ENCODE assay signal across 20 cellular contexts in genomic region chr3:114157321-114157720, GRCh38. TPM values are rescaled to one million over a fixed set of nuclear protein-coding genes. Genes with fewer than 3 reads are reported as not detected.
DNase-seq lines count a peak whose midpoint lies in the region; ATAC-seq, FAIRE-seq and TF ChIP-seq lines count a peak whose summit lies in the region.
"Had no signal": no experiment of that assay in that cellular context is flagged by ENCODE, and none has a peak within 500 bp of the region (broad histone marks: within the 10 kb centered on the region; RNA-seq: fewer than 3 reads in every experiment).

No MANE protein-coding gene starts in this region.

- H3K4ac ChIP-seq in H1 (replicated peaks; ENCODE audit: insufficient read length, low read depth, low read length) = no peak overlapping the region

- H3K9me3 Mint-ChIP-seq in CD4-positive, CD25-positive, alpha-beta regulatory T cell = no peaks in the 10 kb centered on the region
- H3K9me3 Mint-ChIP-seq in stimulated activated memory B cell treated with anti-CD40 and anti-IgM and Interleukin-4, amounts not matched to agents 10 μg/mL and 1 μg/mL and 100 μg/mL, for 72 hours = no peaks in the 10 kb centered on the region
- H3K9me3 Mint-ChIP-seq: CD4-positive, alpha-beta T cell had no signal

- no peaks in the 10 kb centered on the region for H3K79me1 ChIP-seq in H1 (ENCODE audit: low read depth, low read length)

- WGBS in H1 (ENCODE audit: extremely low coverage in 1 of 2, insufficient coverage in 1 of 2, insufficient read length in 1 of 2, insufficient replicate concordance in 2 of 2, low coverage in 1 of 2, low lambda C conversion rate in 2 of 2, missing lambda C conversion rate in 1 of 2), 2 experiments = 100% methylated on average over 1 of the region's 1 CpG; no CpG with 5 or more reads in 1 of the 2 experiments

- no peak overlapping the region for H4K8ac ChIP-seq in H1 (ENCODE audit: extremely low read depth, insufficient read depth, low read length)

- H3K4me2 ChIP-seq in H1 (ENCODE audit: insufficient read depth in 1 of 2, low read depth in 2 of 2, low read length in 2 of 2) = no peak overlapping the region

- H2BK15ac ChIP-seq in H1 (ENCODE audit: low read length) = peak overlapping the region; percentile 73; the same call in 1 of the 2 replicates

- no peaks in the 10 kb centered on the region for H3K36me3 ChIP-seq in CD4-positive, CD25-positive, alpha-beta regulatory T cell (ENCODE audit: control insufficient read depth, insufficient read depth, low read length)
- H3K36me3 ChIP-seq in H1 (ENCODE audit: control insufficient read depth in 2 of 4, insufficient read depth in 4 of 4, low read length in 3 of 4) = no peaks in the 10 kb centered on the region
- H3K36me3 ChIP-seq: BE2C had no signal

- H4K20me1 ChIP-seq in H1 (replicated peaks in 1 of 2; ENCODE audit: control insufficient read depth in 1 of 2, insufficient read depth in 2 of 2, low read length in 2 of 2) = no peaks in the 10 kb centered on the region

- POLR2A ChIA-PET in H1 (lab: Charles Lee; ENCODE audit: partially characterized antibody) = no interaction called here

- no peak overlapping the region for H3K9ac ChIP-seq in H1 (replicated peaks in 1 of 4; ENCODE audit: extremely low read depth in 1 of 4, low read depth in 3 of 4, low read length in 3 of 4)

- no peak overlapping the region for H2AFZ ChIP-seq in H1 (ENCODE audit: low read length)

- no peak overlapping the region for H3K27ac ChIP-seq in CD4-positive, CD25-positive, alpha-beta regulatory T cell (ENCODE audit: insufficient read depth, low read length, poor library complexity, severe bottlenecking)
- no peak overlapping the region for H3K27ac ChIP-seq in H1 (ENCODE audit: low read depth, low read length)

- no peak for TF ChIP-seq RAD21 in H1 (IDR thresholded peaks at IDR 0.05 in 1 of 2, conservative IDR thresholded peaks at IDR 0.05 in 1 of 2; ENCODE audit: low read depth in 2 of 2, low read length in 2 of 2)

- H2BK5ac ChIP-seq in H1 (ENCODE audit: low read depth, low read length) = no peak overlapping the region

- peaks cover 7% of the 10 kb centered on the region for H3K4me1 ChIP-seq in CD4-positive, CD25-positive, alpha-beta regulatory T cell (ENCODE audit: control insufficient read depth, insufficient read depth, low read length, poor library complexity, severe bottlenecking)
- peaks cover 11 to 27% (median 20%) of the 10 kb centered on the region in 4 experiments for H3K4me1 ChIP-seq in H1 (replicated peaks in 1 of 4; ENCODE audit: control insufficient read depth in 3 of 4, insufficient read depth in 4 of 4, low read length in 3 of 4)
- H3K4me1 ChIP-seq: BE2C had no signal

- H3K4me3 ChIP-seq in CD4-positive, CD25-positive, alpha-beta regulatory T cell (ENCODE audit: low read depth, low read length) = no peak overlapping the region
- no peak overlapping the region for H3K4me3 ChIP-seq in H1 (ENCODE audit: extremely low read depth in 1 of 4, insufficient read depth in 2 of 4, low read depth in 3 of 4, low read length in 4 of 4)

- no peak for ATAC-seq in CD4-positive, CD25-positive, alpha-beta regulatory T cell (ENCODE audit: low read depth in 2 of 2)
- no peak for ATAC-seq in stimulated activated memory B cell treated with anti-CD40 and anti-IgM and Interleukin-4, amounts not matched to agents 10 μg/mL and 1 μg/mL and 100 μg/mL, for 72 hours
- no peak for ATAC-seq in GM18519 (IDR thresholded peaks at IDR 0.05; ENCODE audit: low FRiP score, unreplicated experiment)

- H3K36me3 Mint-ChIP-seq in CD4-positive, CD25-positive, alpha-beta regulatory T cell = no peaks in the 10 kb centered on the region
- no peaks in the 10 kb centered on the region for H3K36me3 Mint-ChIP-seq in stimulated activated memory B cell treated with anti-CD40 and anti-IgM and Interleukin-4, amounts not matched to agents 10 μg/mL and 1 μg/mL and 100 μg/mL, for 72 hours

- no peak overlapping the region for H3K56ac ChIP-seq in H1 (replicated peaks; ENCODE audit: insufficient read length, low read depth, low read length)

- no peak overlapping the region for H2AK5ac ChIP-seq in H1 (ENCODE audit: low read depth, low read length)

- peak overlapping the region in 2 of 3 donors; percentile 18 to 61 for H3K27ac Mint-ChIP-seq in CD4-positive, CD25-positive, alpha-beta regulatory T cell
- H3K27ac Mint-ChIP-seq in stimulated activated memory B cell treated with anti-CD40 and anti-IgM and Interleukin-4, amounts not matched to agents 10 μg/mL and 1 μg/mL and 100 μg/mL, for 72 hours = peak overlapping the region; percentile 2
- H3K27ac Mint-ChIP-seq: CD4-positive, alpha-beta T cell; H9 had no signal

- no peak overlapping the region for H4K91ac ChIP-seq in H1 (replicated peaks; ENCODE audit: insufficient read length, low read length)

- peak overlapping the region; percentile 45; the same call in 1 of the 2 replicates for H2BK12ac ChIP-seq in H1 (ENCODE audit: low read depth, low read length)

- DNase-seq in CD4-positive, CD25-positive, alpha-beta regulatory T cell = no peak
- DNase-seq in COLO829 (ENCODE audit: low spot score) = peak; percentile 71
- DNase-seq in H1 (ENCODE audit: low read depth in 1 of 2, low spot score in 2 of 2) = no peak
- no peak for DNase-seq in stimulated activated CD4-positive, alpha-beta T cell treated with anti-CD3 and anti-CD28 coated beads, Interleukin-2, amount 100 ng/mL, for 24 hours
- DNase-seq: ACHN; BE2C; C1 segment of cervical spinal cord; CD4-positive, alpha-beta T cell; DMS153; DMS79; GDM1; GOT3; H9 had no signal

- peaks cover 3 to 11% (median 5%) of the 10 kb centered on the region in 4 donors for H3K4me1 Mint-ChIP-seq in CD4-positive, CD25-positive, alpha-beta regulatory T cell
- H3K4me1 Mint-ChIP-seq in stimulated activated memory B cell treated with anti-CD40 and anti-IgM and Interleukin-4, amounts not matched to agents 10 μg/mL and 1 μg/mL and 100 μg/mL, for 72 hours = no peaks in the 10 kb centered on the region

- H3K14ac ChIP-seq in H1 (ENCODE audit: insufficient read length) = no peak overlapping the region

- no peak for FAIRE-seq in H1 (lab: Jason Lieb, UNC)
- FAIRE-seq: A204.1, GM12892, GM18507 had no signal

- H2BK120ac ChIP-seq in H1 (replicated peaks; ENCODE audit: low read depth, low read length) = no peak overlapping the region

- H3K79me2 ChIP-seq in H1 (ENCODE audit: control insufficient read depth in 1 of 2, insufficient read depth in 2 of 2, low read length in 2 of 2) = no peaks in the 10 kb centered on the region

- no peak overlapping the region for H3K4me3 Mint-ChIP-seq in CD4-positive, CD25-positive, alpha-beta regulatory T cell
- H3K4me3 Mint-ChIP-seq in stimulated activated memory B cell treated with anti-CD40 and anti-IgM and Interleukin-4, amounts not matched to agents 10 μg/mL and 1 μg/mL and 100 μg/mL, for 72 hours = no peak overlapping the region
- H3K4me3 Mint-ChIP-seq: CD4-positive, alpha-beta T cell; H9 had no signal

- no peaks in the 10 kb centered on the region for H3K9me3 ChIP-seq in CD4-positive, CD25-positive, alpha-beta regulatory T cell (ENCODE audit: control insufficient read depth in 2 of 2, low read length in 2 of 2)
- H3K9me3 ChIP-seq in H1 (ENCODE audit: insufficient read depth in 2 of 2, low read depth in 1 of 2, low read length in 1 of 2) = no peaks in the 10 kb centered on the region
- H3K9me3 ChIP-seq: BE2C had no signal

- no peak overlapping the region for H4K5ac ChIP-seq in H1 (ENCODE audit: insufficient read length, low read depth, low read length)

- H3K27me3 Mint-ChIP-seq in CD4-positive, CD25-positive, alpha-beta regulatory T cell = peaks cover 6% of the 10 kb centered on the region
- peaks cover 8% of the 10 kb centered on the region for H3K27me3 Mint-ChIP-seq in stimulated activated memory B cell treated with anti-CD40 and anti-IgM and Interleukin-4, amounts not matched to agents 10 μg/mL and 1 μg/mL and 100 μg/mL, for 72 hours
- H3K27me3 Mint-ChIP-seq: CD4-positive, alpha-beta T cell had no signal

- no peaks in the 10 kb centered on the region for H3K27me3 ChIP-seq in CD4-positive, CD25-positive, alpha-beta regulatory T cell (ENCODE audit: control insufficient read depth, insufficient read depth, low read length)
- H3K27me3 ChIP-seq in H1 (replicated peaks in 1 of 4; ENCODE audit: control insufficient read depth in 3 of 4, extremely low read depth in 1 of 4, insufficient read depth in 3 of 4, low read length in 3 of 4) = no peaks in the 10 kb centered on the region

- no peak for TF ChIP-seq POLR2A in H1 (IDR thresholded peaks at IDR 0.05; ENCODE audit: control extremely low read depth in 1 of 2, low read depth in 2 of 2, low read length in 2 of 2)

- H3K23me2 ChIP-seq in H1 (ENCODE audit: low read depth, low read length) = no peaks in the 10 kb centered on the region; the same call in 1 of the 2 replicates

- H3K18ac ChIP-seq in H1 (ENCODE audit: extremely low read depth, low read length) = no peak overlapping the region; the same call in 1 of the 2 replicates

- TF ChIP-seq CTCF in H1 (IDR thresholded peaks at IDR 0.05; ENCODE audit: control extremely low read depth in 1 of 3, insufficient read depth in 1 of 3, low read depth in 1 of 3, low read length in 3 of 3) = no peak

- TF ChIP-seq EP300 in H1 (IDR thresholded peaks at IDR 0.05; ENCODE audit: borderline replicate concordance in 1 of 2, low read depth in 2 of 2, low read length in 2 of 2) = no peak

- H3K23ac ChIP-seq in H1 (ENCODE audit: insufficient read length) = no peak overlapping the region

- CTCF ChIA-PET in H1 (lab: Charles Lee; ENCODE audit: partially characterized antibody) = interaction anchor here (0.7 to 1.3 kb wide), 4 partner anchors 18 to 1070 kb away, joined by 3 to 4 read pairs (median 3); no protein-coding TSS in a partner anchor

- peak overlapping the region; percentile 11; the same call in 1 of the 2 replicates for H2BK20ac ChIP-seq in H1 (ENCODE audit: low read length)

TF ChIP-seq in H1, 55 proteins besides CTCF, POLR2A, EP300 and RAD21 (continues in another document):
- TF ChIP-seq HDAC6 (IDR thresholded peaks at IDR 0.05; ENCODE audit: low read depth, low read length) = no peak
- no peak for TF ChIP-seq CTBP2 (IDR thresholded peaks at IDR 0.05; ENCODE audit: borderline replicate concordance, insufficient read depth, insufficient read length, low read length)

RNA-seq across cellular contexts. Expression of gene DRD3, which starts 21.5 kb away (rescaled TPM):
- 0.25 TPM for total RNA-seq in CD4-positive, CD25-positive, alpha-beta regulatory T cell
- polyA plus RNA-seq in CD4-positive, CD25-positive, alpha-beta regulatory T cell = under 1 TPM in 3 of 4 donors, not detected in 1; 0.15 to 0.49 (median 0.35) TPM
- 0.32 and 0.34 TPM in 2 replicates for total RNA-seq in H1 (2021; fragmentation: NEBNext Ultra II Directional; extraction: Animal tissue kit (Norgen Biotek cat#: 25700))
- polyA plus RNA-seq in H1 (2011; rRNA removed) = 1.2 and 1.3 TPM in 2 replicates
- 0.59 TPM for polyA plus RNA-seq in H1 (2011; cell fraction: cytosol; rRNA removed)
- 0.86 TPM for polyA plus RNA-seq in H1 (2011; cell fraction: nucleus; rRNA removed)
- polyA plus RNA-seq in H1 (2012, experiment 1 of 2) = 0.18 to 0.46 TPM (median 0.37 TPM) in 4 replicates
- 0.28 TPM for polyA plus RNA-seq in H1 (2012, experiment 2 of 2)
- polyA plus RNA-seq in H1 (2013, experiment 1 of 2) = 1.0 TPM
- polyA plus RNA-seq in H1 (2013, experiment 2 of 2) = 0.72 TPM
- 0.22 and 1.2 TPM in 2 replicates for polyA minus RNA-seq in H1 (2011; rRNA and poly(A)+ RNA removed)
- not detected for polyA minus RNA-seq in H1 (2011; cell fraction: cytosol; rRNA and poly(A)+ RNA removed)
- polyA minus RNA-seq in H1 (2011; cell fraction: nucleus; rRNA and poly(A)+ RNA removed) = 1.2 TPM
- total RNA-seq: CD4-positive, alpha-beta T cell; Daoy; H9; HT-29 had no signal
